Comparison of ENCODE assay signal across 8 cellular contexts in genomic region chr10:73772280-73773151, GRCh38. TPM values are rescaled to one million over a fixed set of nuclear protein-coding genes. Genes with fewer than 3 reads are reported as not detected.
A peak's percentile ranks its signal among the peaks of the same experiment; 100 is the strongest.
DNase-seq lines count a peak whose midpoint lies in the region; TF ChIP-seq lines count a peak whose summit lies in the region.

No MANE protein-coding gene starts in this region.

- H3K27ac Mint-ChIP-seq in activated naive CD4-positive, alpha-beta T cell treated with anti-CD3 and anti-CD28 coated beads, Interleukin-2, amount 10 ng/mL, durations not matched to agents 7 days and 5 days = peak overlapping the region; percentile 93

- H3K4me3 Mint-ChIP-seq in activated naive CD4-positive, alpha-beta T cell treated with anti-CD3 and anti-CD28 coated beads, Interleukin-2, amount 10 ng/mL, durations not matched to agents 7 days and 5 days = peak overlapping the region; percentile 97

- H3K9me3 Mint-ChIP-seq in activated naive CD4-positive, alpha-beta T cell treated with anti-CD3 and anti-CD28 coated beads, Interleukin-2, amount 10 ng/mL, durations not matched to agents 7 days and 5 days = no peaks in the 10 kb centered on the region

- peak overlapping the region; percentile 92 for H3K27ac ChIP-seq in temporal lobe (ENCODE audit: low read depth, low read length)

- peaks cover 7% of the 10 kb centered on the region for H3K27me3 Mint-ChIP-seq in activated naive CD4-positive, alpha-beta T cell treated with anti-CD3 and anti-CD28 coated beads, Interleukin-2, amount 10 ng/mL, durations not matched to agents 7 days and 5 days

- peaks cover 67% of the 10 kb centered on the region for H3K36me3 Mint-ChIP-seq in activated naive CD4-positive, alpha-beta T cell treated with anti-CD3 and anti-CD28 coated beads, Interleukin-2, amount 10 ng/mL, durations not matched to agents 7 days and 5 days

- no peak for TF ChIP-seq CTCF in GM20000 (IDR thresholded peaks at IDR 0.05; ENCODE audit: extremely low read depth, missing control alignments)

- CTCF ChIA-PET in activated naive CD4-positive, alpha-beta T cell treated with anti-CD3 and anti-CD28 coated beads, Interleukin-2, amount 10 ng/mL, durations not matched to agents 7 days and 5 days (lab: Charles Lee) = interaction anchor here (0.9 to 2.0 kb wide), 7 partner anchors 8 to 105 kb away, joined by 3 to 7 read pairs (median 4); partner anchors contain the start of genes CHCHD1 and ZSWIM8

- peaks cover 70% of the 10 kb centered on the region for H3K4me1 Mint-ChIP-seq in activated naive CD4-positive, alpha-beta T cell treated with anti-CD3 and anti-CD28 coated beads, Interleukin-2, amount 10 ng/mL, durations not matched to agents 7 days and 5 days

- in situ Hi-C loops in SK-MEL-5 (cut with HindIII; ENCODE audit: low pct_unique_long_range_greater_than_20kb, low sequenced_read_pairs) = no loop called here

- DNase-seq in DMS53 (lab: John Stamatoyannopoulos, UW) = peak; percentile 94
- DNase-seq in GM20000 (ENCODE audit: low spot score) = peak; percentile 89
- peak; percentile 85 for DNase-seq in HT-29 (ENCODE audit: low spot score)
- DNase-seq in SK-MEL-5 (ENCODE audit: low read depth, low spot score) = peak; percentile 68
- peak; percentile 88 for DNase-seq in activated naive CD4-positive, alpha-beta T cell treated with anti-CD3 and anti-CD28 coated beads, Interleukin-2, amount 10 ng/mL, durations not matched to agents 7 days and 5 days
- DNase-seq in germinal center (ENCODE audit: low spot score) = peak; percentile 80
- peak; percentile 91 for DNase-seq in occipital lobe (lab: John Stamatoyannopoulos, UW)

RNA-seq across cellular contexts. Expression of gene CHCHD1, which starts 9.3 kb away (rescaled TPM):
- 57.6 and 65.8 TPM in 2 replicates for total RNA-seq in HT-29 (2014; rRNA removed; shearing (Covaris generic))
- 42.0 and 46.8 TPM in 2 replicates for total RNA-seq in SK-MEL-5 (2014; rRNA removed; shearing (Covaris generic))
- 32.8 and 33.6 TPM in 2 replicates for polyA plus RNA-seq in SK-MEL-5 (2015; cell fraction: cytosol; rRNA removed)
- 21.4 and 25.0 TPM in 2 replicates for polyA plus RNA-seq in SK-MEL-5 (2015; cell fraction: nucleus; rRNA removed)
- 14.5 TPM for total RNA-seq in occipital lobe
- total RNA-seq in temporal lobe = 14.3 TPM

RNA-seq across cellular contexts. Expression of gene ZSWIM8, which starts 12.9 kb away (rescaled TPM):
- 32.9 and 40.0 TPM in 2 replicates for total RNA-seq in HT-29 (2014; rRNA removed; shearing (Covaris generic))
- 38.5 and 44.7 TPM in 2 replicates for total RNA-seq in SK-MEL-5 (2014; rRNA removed; shearing (Covaris generic))
- polyA plus RNA-seq in SK-MEL-5 (2015; cell fraction: cytosol; rRNA removed) = 62.8 and 64.6 TPM in 2 replicates
- polyA plus RNA-seq in SK-MEL-5 (2015; cell fraction: nucleus; rRNA removed) = 226 and 283 TPM in 2 replicates
- total RNA-seq in occipital lobe = 30.7 TPM
- 24.8 TPM for total RNA-seq in temporal lobe

RNA-seq across cellular contexts. Expression of gene SEC24C, which starts 28.3 kb away (rescaled TPM):
- total RNA-seq in HT-29 (2014; rRNA removed; shearing (Covaris generic)) = 63.2 and 76.5 TPM in 2 replicates
- 61.3 and 66.4 TPM in 2 replicates for total RNA-seq in SK-MEL-5 (2014; rRNA removed; shearing (Covaris generic))
- polyA plus RNA-seq in SK-MEL-5 (2015; cell fraction: cytosol; rRNA removed) = 58.5 and 70.7 TPM in 2 replicates
- polyA plus RNA-seq in SK-MEL-5 (2015; cell fraction: nucleus; rRNA removed) = 77.2 and 98.1 TPM in 2 replicates
- total RNA-seq in occipital lobe (44.0 TPM), temporal lobe (37.1 TPM)

RNA-seq across cellular contexts. Expression of gene NDST2, which starts 38.9 kb away (rescaled TPM):
- 18.6 and 19.8 TPM in 2 replicates for total RNA-seq in HT-29 (2014; rRNA removed; shearing (Covaris generic))
- 5.4 and 11.3 TPM in 2 replicates for total RNA-seq in SK-MEL-5 (2014; rRNA removed; shearing (Covaris generic))
- 15.9 and 20.1 TPM in 2 replicates for polyA plus RNA-seq in SK-MEL-5 (2015; cell fraction: cytosol; rRNA removed)
- 41.6 and 46.9 TPM in 2 replicates for polyA plus RNA-seq in SK-MEL-5 (2015; cell fraction: nucleus; rRNA removed)
- 8.1 TPM for total RNA-seq in occipital lobe
- total RNA-seq in temporal lobe = 14.5 TPM

Comparison
In these comparisons a context has a peak if more than half of its experiments do, and no peak if none do; other contexts are left out.
1. Peak in every context shown above with its lines: DNase-seq and H3K27ac ChIP-seq.